Comparison of ENCODE assay signal across 6 cellular contexts in genomic region chr7:99035723-99036530, GRCh38.
"Had no signal": no experiment of that assay in that cellular context is flagged by ENCODE, and none has a peak within 500 bp of the region (broad histone marks: within the 10 kb centered on the region; RNA-seq: fewer than 3 reads in every experiment).

No MANE protein-coding gene starts in this region.

- H3K4me1 ChIP-seq: pancreas had no signal

- H3K27ac ChIP-seq: pancreas, suprapubic skin had no signal

- H3K27me3 ChIP-seq: pancreas, suprapubic skin had no signal

- H3K9me3 ChIP-seq: pancreas, suprapubic skin had no signal

- DNase-seq: activated CD8-positive, alpha-beta memory T cell treated with anti-CD3 and anti-CD28 coated beads, Interleukin-2, amount 10 ng/mL, durations not matched to agents 7 days and 5 days; activated naive CD4-positive, alpha-beta T cell treated with Interleukin-2 at 50 U/mL for 16 hours; effector memory CD8-positive, alpha-beta T cell had no signal

- H3K4me3 ChIP-seq: pancreas, skin epidermis, suprapubic skin had no signal
